Comparison of ENCODE assay signal across 2 cellular contexts in the genomic region with DNA sequence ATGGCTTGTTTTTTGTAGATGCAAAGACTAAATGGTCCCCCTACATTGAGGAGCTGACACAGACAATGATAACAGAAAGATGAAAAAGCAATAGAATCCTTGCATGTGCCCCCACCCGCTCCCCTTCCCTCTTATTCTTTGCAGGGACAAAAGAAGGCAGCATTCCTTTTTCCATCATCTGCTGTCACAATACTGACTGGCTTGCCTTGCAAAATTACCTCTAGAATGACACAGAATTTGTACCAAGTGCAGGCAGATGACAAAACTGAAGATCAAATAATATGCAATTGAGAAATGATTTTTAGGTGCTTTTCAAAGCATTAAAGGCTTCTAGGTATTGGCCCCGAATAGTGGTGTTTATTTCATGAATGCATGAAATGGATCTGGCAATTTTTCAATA.
A peak's percentile ranks its signal among the peaks of the same experiment; 100 is the strongest.
TF ChIP-seq lines count a peak whose summit lies in the region.

No MANE protein-coding gene starts in this region.

TF ChIP-seq in HCT116, 20 proteins besides CTCF, POLR2A, EP300 and RAD21 (continued from another document):
- no peak for TF ChIP-seq ZNF274 (IDR thresholded peaks at IDR 0.05; ENCODE audit: low read depth, low read length)
- TF ChIP-seq, protein P1, sequence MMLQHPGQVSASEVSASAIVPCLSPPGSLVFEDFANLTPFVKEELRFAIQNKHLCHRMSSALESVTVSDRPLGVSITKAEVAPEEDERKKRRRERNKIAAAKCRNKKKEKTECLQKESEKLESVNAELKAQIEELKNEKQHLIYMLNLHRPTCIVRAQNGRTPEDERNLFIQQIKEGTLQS (IDR thresholded peaks at IDR 0.05) = no peak
- no peak for TF ChIP-seq EGR1 (IDR thresholded peaks at IDR 0.05; ENCODE audit: low read depth)
- no peak for TF ChIP-seq CBX3 (IDR thresholded peaks at IDR 0.05; ENCODE audit: low read depth)
- TF ChIP-seq SP1 (IDR thresholded peaks at IDR 0.05; ENCODE audit: low read depth) = no peak
- TF ChIP-seq, protein P2, sequence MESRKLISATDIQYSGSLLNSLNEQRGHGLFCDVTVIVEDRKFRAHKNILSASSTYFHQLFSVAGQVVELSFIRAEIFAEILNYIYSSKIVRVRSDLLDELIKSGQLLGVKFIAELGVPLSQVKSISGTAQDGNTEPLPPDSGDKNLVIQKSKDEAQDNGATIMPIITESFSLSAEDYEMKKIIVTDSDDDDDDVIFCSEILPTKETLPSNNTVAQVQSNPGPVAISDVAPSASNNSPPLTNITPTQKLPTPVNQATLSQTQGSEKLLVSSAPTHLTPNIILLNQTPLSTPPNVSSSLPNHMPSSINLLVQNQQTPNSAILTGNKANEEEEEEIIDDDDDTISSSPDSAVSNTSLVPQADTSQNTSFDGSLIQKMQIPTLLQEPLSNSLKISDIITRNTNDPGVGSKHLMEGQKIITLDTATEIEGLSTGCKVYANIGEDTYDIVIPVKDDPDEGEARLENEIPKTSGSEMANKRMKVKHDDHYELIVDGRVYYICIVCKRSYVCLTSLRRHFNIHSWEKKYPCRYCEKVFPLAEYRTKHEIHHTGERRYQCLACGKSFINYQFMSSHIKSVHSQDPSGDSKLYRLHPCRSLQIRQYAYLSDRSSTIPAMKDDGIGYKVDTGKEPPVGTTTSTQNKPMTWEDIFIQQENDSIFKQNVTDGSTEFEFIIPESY (IDR thresholded peaks at IDR 0.05; ENCODE audit: extremely low read depth, insufficient replicate concordance, low read length) = no peak
- no peak for TF ChIP-seq FOSL1 (IDR thresholded peaks at IDR 0.05; ENCODE audit: low read depth)
- no peak for TF ChIP-seq SIN3A (IDR thresholded peaks at IDR 0.05; ENCODE audit: low read depth)
- TF ChIP-seq POLR2AphosphoS5 (IDR thresholded peaks at IDR 0.05; ENCODE audit: low read depth, low read length) = no peak
- no peak for TF ChIP-seq JUND (IDR thresholded peaks at IDR 0.05)
- TF ChIP-seq EZH2 (IDR thresholded peaks at IDR 0.05) = no peak
- no peak for TF ChIP-seq ZFX (IDR thresholded peaks at IDR 0.05)

TF ChIP-seq in neural cell, 6 proteins besides CTCF, POLR2A, EP300 and RAD21 (continued from another document):
- TF ChIP-seq, protein P3, sequence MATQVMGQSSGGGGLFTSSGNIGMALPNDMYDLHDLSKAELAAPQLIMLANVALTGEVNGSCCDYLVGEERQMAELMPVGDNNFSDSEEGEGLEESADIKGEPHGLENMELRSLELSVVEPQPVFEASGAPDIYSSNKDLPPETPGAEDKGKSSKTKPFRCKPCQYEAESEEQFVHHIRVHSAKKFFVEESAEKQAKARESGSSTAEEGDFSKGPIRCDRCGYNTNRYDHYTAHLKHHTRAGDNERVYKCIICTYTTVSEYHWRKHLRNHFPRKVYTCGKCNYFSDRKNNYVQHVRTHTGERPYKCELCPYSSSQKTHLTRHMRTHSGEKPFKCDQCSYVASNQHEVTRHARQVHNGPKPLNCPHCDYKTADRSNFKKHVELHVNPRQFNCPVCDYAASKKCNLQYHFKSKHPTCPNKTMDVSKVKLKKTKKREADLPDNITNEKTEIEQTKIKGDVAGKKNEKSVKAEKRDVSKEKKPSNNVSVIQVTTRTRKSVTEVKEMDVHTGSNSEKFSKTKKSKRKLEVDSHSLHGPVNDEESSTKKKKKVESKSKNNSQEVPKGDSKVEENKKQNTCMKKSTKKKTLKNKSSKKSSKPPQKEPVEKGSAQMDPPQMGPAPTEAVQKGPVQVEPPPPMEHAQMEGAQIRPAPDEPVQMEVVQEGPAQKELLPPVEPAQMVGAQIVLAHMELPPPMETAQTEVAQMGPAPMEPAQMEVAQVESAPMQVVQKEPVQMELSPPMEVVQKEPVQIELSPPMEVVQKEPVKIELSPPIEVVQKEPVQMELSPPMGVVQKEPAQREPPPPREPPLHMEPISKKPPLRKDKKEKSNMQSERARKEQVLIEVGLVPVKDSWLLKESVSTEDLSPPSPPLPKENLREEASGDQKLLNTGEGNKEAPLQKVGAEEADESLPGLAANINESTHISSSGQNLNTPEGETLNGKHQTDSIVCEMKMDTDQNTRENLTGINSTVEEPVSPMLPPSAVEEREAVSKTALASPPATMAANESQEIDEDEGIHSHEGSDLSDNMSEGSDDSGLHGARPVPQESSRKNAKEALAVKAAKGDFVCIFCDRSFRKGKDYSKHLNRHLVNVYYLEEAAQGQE (IDR thresholded peaks at IDR 0.05; ENCODE audit: borderline replicate concordance) = peak; percentile 95
- TF ChIP-seq POLR2AphosphoS5 (IDR thresholded peaks at IDR 0.05) (peak; percentile 95), TAF1 (IDR thresholded peaks at IDR 0.05; ENCODE audit: low read depth) (no peak)
